ENCODE assay signal across 8 cellular contexts in genomic region chr18:44679912-44680270, GRCh38.
DNase-seq lines count a peak whose midpoint lies in the region; ATAC-seq and TF ChIP-seq lines count a peak whose summit lies in the region.

No MANE protein-coding gene starts in this region.

- no peak overlapping the region for H3K27ac Mint-ChIP-seq in memory B cell
- H3K27ac Mint-ChIP-seq in stimulated activated naive CD8-positive, alpha-beta T cell treated with anti-CD3 and anti-CD28 coated beads, Interleukin-15, Interleukin-2, amounts not matched to agents 100 ng/mL and 50 ng/mL, for 24 hours = peak overlapping the region; percentile 68

- H3K9ac ChIP-seq in Loucy (ENCODE audit: low read depth, low read length, poor library complexity, severe bottlenecking) = peak overlapping the region; percentile 92

- no peak overlapping the region for H3K4me3 Mint-ChIP-seq in memory B cell
- H3K4me3 Mint-ChIP-seq in stimulated activated naive CD8-positive, alpha-beta T cell treated with anti-CD3 and anti-CD28 coated beads, Interleukin-15, Interleukin-2, amounts not matched to agents 100 ng/mL and 50 ng/mL, for 24 hours = no peak overlapping the region

- H3K4me3 ChIP-seq in Loucy (ENCODE audit: low read length, poor library complexity, severe bottlenecking) = peak overlapping the region; percentile 94
- H3K4me3 ChIP-seq in effector memory CD4-positive, alpha-beta T cell (ENCODE audit: insufficient read depth, low read depth, low read length, poor library complexity, severe bottlenecking) = peak overlapping the region; percentile 49

- no peak for TF ChIP-seq CTCF in Loucy (conservative IDR thresholded peaks at IDR 0.05; ENCODE audit: low read length)

- peaks cover 41% of the 10 kb centered on the region for H3K4me1 ChIP-seq in Loucy (ENCODE audit: insufficient read depth, low read length, poor library complexity, severe bottlenecking)
- H3K4me1 ChIP-seq in effector memory CD4-positive, alpha-beta T cell (ENCODE audit: control insufficient read depth, insufficient read depth, low read length, poor library complexity, severe bottlenecking) = peaks cover 16% of the 10 kb centered on the region

- no peak overlapping the region for H3K27ac ChIP-seq in effector memory CD4-positive, alpha-beta T cell (ENCODE audit: insufficient read depth, low read length, poor library complexity, severe bottlenecking)

- no peaks in the 10 kb centered on the region for H3K27me3 ChIP-seq in Loucy (ENCODE audit: insufficient read depth, low read length, poor library complexity, severe bottlenecking)
- H3K27me3 ChIP-seq in effector memory CD4-positive, alpha-beta T cell (replicated peaks; ENCODE audit: control insufficient read depth, insufficient read depth, low read length, poor library complexity, severe bottlenecking) = peaks cover 7% of the 10 kb centered on the region

- H3K4me1 Mint-ChIP-seq in memory B cell = peaks cover 4% of the 10 kb centered on the region
- H3K4me1 Mint-ChIP-seq in stimulated activated naive CD8-positive, alpha-beta T cell treated with anti-CD3 and anti-CD28 coated beads, Interleukin-15, Interleukin-2, amounts not matched to agents 100 ng/mL and 50 ng/mL, for 24 hours (ENCODE audit: low read depth) = peaks cover 8% of the 10 kb centered on the region

- peaks cover 23% of the 10 kb centered on the region for H4K20me1 ChIP-seq in Loucy (ENCODE audit: insufficient read depth, low read length, poor library complexity, severe bottlenecking)

- H3K9me3 Mint-ChIP-seq in memory B cell = no peaks in the 10 kb centered on the region
- H3K9me3 Mint-ChIP-seq in stimulated activated naive CD8-positive, alpha-beta T cell treated with anti-CD3 and anti-CD28 coated beads, Interleukin-15, Interleukin-2, amounts not matched to agents 100 ng/mL and 50 ng/mL, for 24 hours = no peaks in the 10 kb centered on the region

- H3K36me3 Mint-ChIP-seq in memory B cell = no peaks in the 10 kb centered on the region
- H3K36me3 Mint-ChIP-seq in stimulated activated naive CD8-positive, alpha-beta T cell treated with anti-CD3 and anti-CD28 coated beads, Interleukin-15, Interleukin-2, amounts not matched to agents 100 ng/mL and 50 ng/mL, for 24 hours (ENCODE audit: low read depth) = no peaks in the 10 kb centered on the region

- H3K79me2 ChIP-seq in Loucy (ENCODE audit: insufficient read depth, low read length) = peaks cover 43% of the 10 kb centered on the region

- peak; percentile 11 to 14 for DNase-seq in activated CD4-positive, alpha-beta T cell treated with anti-CD3 and anti-CD28 coated beads for 4 hours
- DNase-seq in activated CD4-positive, alpha-beta T cell treated with anti-CD3 and anti-CD28 coated beads, Interleukin-2, amount 50 U/mL, for 4 hours = no peak
- peak; percentile 2 for DNase-seq in T1000 (lab: John Stamatoyannopoulos, UW)
- DNase-seq in effector memory CD4-positive, alpha-beta T cell = peak in 1 of 3 donors; percentile 6
- DNase-seq in memory B cell (ENCODE audit: low spot score in 2 of 2) = peak; percentile 30 to 41
- no peak for DNase-seq in amniotic stem cell (lab: John Stamatoyannopoulos, UW)

- peak; percentile 19 for ATAC-seq in memory B cell (ENCODE audit: low read depth)

- no peaks in the 10 kb centered on the region for H3K27me3 Mint-ChIP-seq in memory B cell
- peaks cover 12% of the 10 kb centered on the region for H3K27me3 Mint-ChIP-seq in stimulated activated naive CD8-positive, alpha-beta T cell treated with anti-CD3 and anti-CD28 coated beads, Interleukin-15, Interleukin-2, amounts not matched to agents 100 ng/mL and 50 ng/mL, for 24 hours

- H3K4me2 ChIP-seq in Loucy (ENCODE audit: low read depth, low read length, poor library complexity, severe bottlenecking) = no peak overlapping the region

- no peaks in the 10 kb centered on the region for H3K9me3 ChIP-seq in Loucy (ENCODE audit: insufficient read depth, low read depth, low read length)
- no peaks in the 10 kb centered on the region for H3K9me3 ChIP-seq in effector memory CD4-positive, alpha-beta T cell (ENCODE audit: control insufficient read depth, low read length)

- no peaks in the 10 kb centered on the region for H3K9me2 ChIP-seq in Loucy (replicated peaks; ENCODE audit: low read depth, low read length)

- H3K36me3 ChIP-seq in Loucy (ENCODE audit: insufficient read depth, low read length) = no peaks in the 10 kb centered on the region
- H3K36me3 ChIP-seq in effector memory CD4-positive, alpha-beta T cell (ENCODE audit: control insufficient read depth, insufficient read depth, low read length) = no peaks in the 10 kb centered on the region

- no peak overlapping the region for H2AFZ ChIP-seq in Loucy (ENCODE audit: low read length)

- no peaks in the 10 kb centered on the region for H3F3A ChIP-seq in Loucy (ENCODE audit: low read depth)

Comparison
In these comparisons a context has a peak if more than half of its experiments do, and no peak if none do; other contexts are left out.
1. DNase-seq: peak in activated CD4-positive, alpha-beta T cell treated with anti-CD3 and anti-CD28 coated beads for 4 hours (2 of 2), T1000 (single experiment) and memory B cell (2 of 2); none in activated CD4-positive, alpha-beta T cell treated with anti-CD3 and anti-CD28 coated beads, Interleukin-2, amount 50 U/mL, for 4 hours (0 of 2) and amniotic stem cell (single experiment).